9 cellular contexts compared by ENCODE assay signal in genomic region chr2:121285077-121285449, GRCh38. TPM values are rescaled to one million over a fixed set of nuclear protein-coding genes. Genes with fewer than 3 reads are reported as not detected.
DNase-seq lines count a peak whose midpoint lies in the region; ATAC-seq, FAIRE-seq and TF ChIP-seq lines count a peak whose summit lies in the region.
"Had no signal": no experiment of that assay in that cellular context is flagged by ENCODE, and none has a peak within 500 bp of the region (broad histone marks: within the 10 kb centered on the region; RNA-seq: fewer than 3 reads in every experiment).

A gene with protein sequence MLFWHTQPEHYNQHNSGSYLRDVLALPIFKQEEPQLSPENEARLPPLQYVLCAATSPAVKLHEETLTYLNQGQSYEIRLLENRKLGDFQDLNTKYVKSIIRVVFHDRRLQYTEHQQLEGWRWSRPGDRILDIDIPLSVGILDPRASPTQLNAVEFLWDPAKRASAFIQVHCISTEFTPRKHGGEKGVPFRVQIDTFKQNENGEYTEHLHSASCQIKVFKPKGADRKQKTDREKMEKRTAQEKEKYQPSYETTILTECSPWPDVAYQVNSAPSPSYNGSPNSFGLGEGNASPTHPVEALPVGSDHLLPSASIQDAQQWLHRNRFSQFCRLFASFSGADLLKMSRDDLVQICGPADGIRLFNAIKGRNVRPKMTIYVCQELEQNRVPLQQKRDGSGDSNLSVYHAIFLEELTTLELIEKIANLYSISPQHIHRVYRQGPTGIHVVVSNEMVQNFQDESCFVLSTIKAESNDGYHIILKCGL (minus strand): TSS chr2:121285202. CDS start chr2:121285109, 93 bp downstream.

- H3K18ac ChIP-seq in H9 (ENCODE audit: insufficient read length, low read depth, low read length) (no peak within 1 kb of the TSS), H1 (ENCODE audit: extremely low read depth, low read length) (peak within 1 kb of the TSS; percentile 60)

- peaks cover 13% of the 10 kb centered on the region; the same call in 1 of the 2 replicates for H3F3A ChIP-seq in PC-9 (ENCODE audit: insufficient read depth, low read depth)

- intact Hi-C loops in PC-9 (cut with micrococcal nuclease; ENCODE audit: unreplicated experiment) (loop anchor here (10.0 kb wide), 1 partner anchor 80 kb away; no protein-coding TSS in a partner anchor), posterior vena cava (cut with DNase I) (no loop called here)

- H3K9me3 Mint-ChIP-seq in H9 = peaks cover 0 to 3% of the 10 kb centered on the region in 2 experiments; a peak in 1 of 5 replicates
- no peaks in the 10 kb centered on the region for H3K9me3 Mint-ChIP-seq in natural killer cell treated with Interleukin-12 subunit alpha and Interleukin-12 subunit beta and Interleukin-15 and Interleukin-18, amount 100 ng/mL, for 72 hours

- no peak within 1 kb of the TSS for H3T11ph ChIP-seq in H9 (ENCODE audit: low read length)

- no peaks in the 10 kb centered on the region for H3K36me3 Mint-ChIP-seq in H9 (ENCODE audit: insufficient read depth in 1 of 3, low read depth in 3 of 3)
- no peaks in the 10 kb centered on the region for H3K36me3 Mint-ChIP-seq in natural killer cell treated with Interleukin-12 subunit alpha and Interleukin-12 subunit beta and Interleukin-15 and Interleukin-18, amount 100 ng/mL, for 72 hours

- no peak within 1 kb of the TSS for H4K91ac ChIP-seq in H9 (ENCODE audit: insufficient read length, low read depth, low read length)
- peak within 1 kb of the TSS; percentile 82 for H4K91ac ChIP-seq in H1 (replicated peaks; ENCODE audit: insufficient read length, low read length)

- ATAC-seq in natural killer cell treated with Interleukin-12 subunit alpha and Interleukin-12 subunit beta and Interleukin-15 and Interleukin-18, amount 100 ng/mL, for 72 hours = peak; percentile 72 to 78

- TF ChIP-seq CTCF in H9 (conservative IDR thresholded peaks at IDR 0.05) (no peak), PC-9 (conservative IDR thresholded peaks at IDR 0.05) (no peak), H1 (IDR thresholded peaks at IDR 0.05; ENCODE audit: control extremely low read depth in 1 of 3, insufficient read depth in 1 of 3, low read depth in 1 of 3, low read length in 3 of 3) (no peak)

- H3K9ac ChIP-seq in H9 (ENCODE audit: extremely low read depth, insufficient read length, low read length) = no peak within 1 kb of the TSS
- H3K9ac ChIP-seq in H1 (replicated peaks in 1 of 4; ENCODE audit: extremely low read depth in 1 of 4, low read depth in 3 of 4, low read length in 3 of 4) = peak within 1 kb of the TSS in 2 of 4 experiments; percentile 29 to 48; a peak in 3 of 7 replicates

- H3K79me1 ChIP-seq in H9 (ENCODE audit: insufficient read depth, low read depth, low read length, poor library complexity, severe bottlenecking) (no peaks in the 10 kb centered on the region), H1 (ENCODE audit: low read depth, low read length) (no peaks in the 10 kb centered on the region)

- H2BK20ac ChIP-seq in H9 (ENCODE audit: low read depth, low read length, poor library complexity, severe bottlenecking) = no peak within 1 kb of the TSS
- H2BK20ac ChIP-seq in H1 (ENCODE audit: low read length) = no peak within 1 kb of the TSS

- no peak within 1 kb of the TSS for H4K5ac ChIP-seq in H9 (ENCODE audit: insufficient read length, low read depth, low read length)
- H4K5ac ChIP-seq in H1 (ENCODE audit: insufficient read length, low read depth, low read length) = no peak within 1 kb of the TSS

- DNase-seq in D341Med (ENCODE audit: low spot score) (peak; percentile 69), H9 (peak; percentile 74), PC-9 (peak in 1 of 2 experiments; percentile 76), H1 (ENCODE audit: low read depth in 1 of 2, low spot score in 2 of 2) (peak in 1 of 2 experiments; percentile 27), NCI-H128 (lab: John Stamatoyannopoulos, UW; ENCODE audit: unreplicated experiment) (no peak), posterior vena cava (ENCODE audit: low spot score) (no peak), OCI-M2 (lab: John Stamatoyannopoulos, UW; ENCODE audit: unreplicated experiment) (no peak)
- no peak for DNase-seq in natural killer cell treated with Interleukin-12 subunit alpha and Interleukin-12 subunit beta and Interleukin-15 and Interleukin-18, amount 100 ng/mL, for 72 hours (ENCODE audit: low spot score)

- H2BK120ac ChIP-seq in H9 (ENCODE audit: low read depth, low read length, poor library complexity, severe bottlenecking) (no peak within 1 kb of the TSS), H1 (replicated peaks; ENCODE audit: low read depth, low read length) (no peak within 1 kb of the TSS)

- no peak within 1 kb of the TSS for H2AK5ac ChIP-seq in H9 (ENCODE audit: insufficient read length, low read length)
- 0 out of 2 replicates have a peak within 1 kb of the TSS, but pooled peaks have one; percentile 24 for H2AK5ac ChIP-seq in H1 (ENCODE audit: low read depth, low read length)

- H3K23ac ChIP-seq in H9 (ENCODE audit: insufficient read length, low read depth, low read length) (no peak within 1 kb of the TSS), H1 (ENCODE audit: insufficient read length) (no peak within 1 kb of the TSS)

- H3K27ac ChIP-seq in H9 (ENCODE audit: insufficient read length, low read depth, low read length) (no peak within 1 kb of the TSS), PC-9 (no peak within 1 kb of the TSS), H1 (ENCODE audit: low read depth, low read length) (no peak within 1 kb of the TSS)

- POLR2A ChIA-PET in PC-9 (lab: Charles Lee; ENCODE audit: unreplicated experiment) (no interaction called here), H1 (lab: Charles Lee; ENCODE audit: partially characterized antibody) (interaction anchor here (1.2 kb wide), 1 partner anchor 51 kb away, joined by 3 read pairs; no protein-coding TSS in a partner anchor)

- H3K27me3 Mint-ChIP-seq in H9 (ENCODE audit: low read depth) = peaks cover 54% of the 10 kb centered on the region
- peaks cover 16 to 30% of the 10 kb centered on the region in 2 donors for H3K27me3 Mint-ChIP-seq in natural killer cell treated with Interleukin-12 subunit alpha and Interleukin-12 subunit beta and Interleukin-15 and Interleukin-18, amount 100 ng/mL, for 72 hours

- H3K9me2 ChIP-seq in PC-9 (ENCODE audit: insufficient read depth) = no peaks in the 10 kb centered on the region

- H3K9me3 ChIP-seq in H9 (ENCODE audit: control insufficient read depth, low read depth, low read length) (no peaks in the 10 kb centered on the region), PC-9 (ENCODE audit: insufficient read depth, low read depth) (no peaks in the 10 kb centered on the region), H1 (ENCODE audit: insufficient read depth in 2 of 2, low read depth in 1 of 2, low read length in 1 of 2) (no peaks in the 10 kb centered on the region)

- no peak within 1 kb of the TSS for H3K14ac ChIP-seq in H9 (ENCODE audit: insufficient read depth, low read length)
- H3K14ac ChIP-seq in H1 (ENCODE audit: insufficient read length) = no peak within 1 kb of the TSS

- FAIRE-seq in H1 (lab: Jason Lieb, UNC) = no peak

- H4K8ac ChIP-seq in H9 (replicated peaks; ENCODE audit: insufficient read length, low read depth, low read length) = no peak within 1 kb of the TSS
- H4K8ac ChIP-seq in H1 (ENCODE audit: extremely low read depth, insufficient read depth, low read length) = peak within 1 kb of the TSS; percentile 88

- H3K4me3 Mint-ChIP-seq in H9 = peak within 1 kb of the TSS; percentile 67 to 86
- peak within 1 kb of the TSS; percentile 72 for H3K4me3 Mint-ChIP-seq in natural killer cell treated with Interleukin-12 subunit alpha and Interleukin-12 subunit beta and Interleukin-15 and Interleukin-18, amount 100 ng/mL, for 72 hours

- H3K56ac ChIP-seq in H9 (ENCODE audit: insufficient read length, low read depth, low read length) = no peak within 1 kb of the TSS
- H3K56ac ChIP-seq in H1 (replicated peaks; ENCODE audit: insufficient read length, low read depth, low read length) = no peak within 1 kb of the TSS

- peak in 1 of 2 experiments; percentile 60; a peak in 2 of 3 replicates for TF ChIP-seq POLR2A in H1 (IDR thresholded peaks at IDR 0.05; ENCODE audit: control extremely low read depth in 1 of 2, low read depth in 2 of 2, low read length in 2 of 2)

- H3K4ac ChIP-seq in H9 (ENCODE audit: low read depth, low read length) = no peak within 1 kb of the TSS
- H3K4ac ChIP-seq in H1 (replicated peaks; ENCODE audit: insufficient read length, low read depth, low read length) = no peak within 1 kb of the TSS

- peak within 1 kb of the TSS; percentile 83 for H3K4me3 ChIP-seq in PC-9
- peak within 1 kb of the TSS; percentile 48 to 82 (median 48) for H3K4me3 ChIP-seq in H1 (ENCODE audit: extremely low read depth in 1 of 4, insufficient read depth in 2 of 4, low read depth in 3 of 4, low read length in 4 of 4)

- peaks cover 10% of the 10 kb centered on the region; the same call in 1 of the 2 replicates for H3K27me3 ChIP-seq in H9 (ENCODE audit: insufficient read depth, low read length)
- H3K27me3 ChIP-seq in PC-9 (ENCODE audit: insufficient read depth, low read depth) = no peaks in the 10 kb centered on the region
- peaks cover 7 to 37% (median 30%) of the 10 kb centered on the region in 4 experiments for H3K27me3 ChIP-seq in H1 (replicated peaks in 1 of 4; ENCODE audit: control insufficient read depth in 3 of 4, extremely low read depth in 1 of 4, insufficient read depth in 3 of 4, low read length in 3 of 4)

- H3K36me3 ChIP-seq in PC-9 (ENCODE audit: low read depth) = no peaks in the 10 kb centered on the region
- H3K36me3 ChIP-seq in H1 (ENCODE audit: control insufficient read depth in 2 of 4, insufficient read depth in 4 of 4, low read length in 3 of 4) = no peaks in the 10 kb centered on the region

- CTCF ChIA-PET in PC-9 (lab: Charles Lee) = no interaction called here
- CTCF ChIA-PET in H1 (lab: Charles Lee; ENCODE audit: partially characterized antibody) = interaction anchor here (5.1 kb wide), 1 partner anchor 12 kb away, joined by 34 read pairs; no protein-coding TSS in a partner anchor

- no peaks in the 10 kb centered on the region for H3K4me1 ChIP-seq in H9 (ENCODE audit: insufficient read depth, low read length)
- H3K4me1 ChIP-seq in PC-9 (replicated peaks; ENCODE audit: insufficient read depth) = peaks cover 14% of the 10 kb centered on the region; the same call in 1 of the 2 replicates
- peaks cover 0 to 3% (median 0%) of the 10 kb centered on the region in 4 experiments; a peak in 1 of 7 replicates for H3K4me1 ChIP-seq in H1 (replicated peaks in 1 of 4; ENCODE audit: control insufficient read depth in 3 of 4, insufficient read depth in 4 of 4, low read length in 3 of 4)

- peaks cover 7 to 10% of the 10 kb centered on the region in 2 experiments for H3K4me1 Mint-ChIP-seq in H9
- H3K4me1 Mint-ChIP-seq in natural killer cell treated with Interleukin-12 subunit alpha and Interleukin-12 subunit beta and Interleukin-15 and Interleukin-18, amount 100 ng/mL, for 72 hours (ENCODE audit: low read depth in 2 of 2) = peaks cover 0 to 6% of the 10 kb centered on the region in 2 donors

- H3K79me2 ChIP-seq in H9 (ENCODE audit: insufficient read depth, low read length) (no peaks in the 10 kb centered on the region), PC-9 (ENCODE audit: low read depth) (no peaks in the 10 kb centered on the region), H1 (ENCODE audit: control insufficient read depth in 1 of 2, insufficient read depth in 2 of 2, low read length in 2 of 2) (no peaks in the 10 kb centered on the region)

- no peak within 1 kb of the TSS for H2BK5ac ChIP-seq in H9 (ENCODE audit: insufficient read length, low read length)
- H2BK5ac ChIP-seq in H1 (ENCODE audit: low read depth, low read length) = no peak within 1 kb of the TSS

- no TSS peak for BruUV-seq in PC-9 (replicated peaks; lab: Mats Ljungman, UMichigan)

- peaks cover 3% of the 10 kb centered on the region for H3K23me2 ChIP-seq in H9 (ENCODE audit: insufficient read length, low read depth, low read length, poor library complexity, severe bottlenecking)
- peaks cover 11% of the 10 kb centered on the region; the same call in 1 of the 2 replicates for H3K23me2 ChIP-seq in H1 (ENCODE audit: low read depth, low read length)

- H2BK12ac ChIP-seq in H9 (ENCODE audit: insufficient read length, low read depth, low read length) (no peak within 1 kb of the TSS), H1 (ENCODE audit: low read depth, low read length) (no peak within 1 kb of the TSS)

- no peak within 1 kb of the TSS for H3K27ac Mint-ChIP-seq in H9
- no peak within 1 kb of the TSS for H3K27ac Mint-ChIP-seq in natural killer cell treated with Interleukin-12 subunit alpha and Interleukin-12 subunit beta and Interleukin-15 and Interleukin-18, amount 100 ng/mL, for 72 hours

- H3K4me2 ChIP-seq in H9 (ENCODE audit: insufficient read depth, insufficient read length, low read length) (peak within 1 kb of the TSS; percentile 29), PC-9 (peak within 1 kb of the TSS; percentile 78), H1 (ENCODE audit: insufficient read depth in 1 of 2, low read depth in 2 of 2, low read length in 2 of 2) (peak within 1 kb of the TSS; percentile 61 to 87)

- H4K20me1 ChIP-seq in H9 (ENCODE audit: control insufficient read depth, insufficient read depth, insufficient read length) (no peaks in the 10 kb centered on the region), PC-9 (ENCODE audit: insufficient read depth) (no peaks in the 10 kb centered on the region), H1 (replicated peaks in 1 of 2; ENCODE audit: control insufficient read depth in 1 of 2, insufficient read depth in 2 of 2, low read length in 2 of 2) (peaks cover 0 to 2% of the 10 kb centered on the region in 2 experiments)

- H2BK15ac ChIP-seq in H9 (ENCODE audit: low read depth, low read length) = no peak within 1 kb of the TSS
- H2BK15ac ChIP-seq in H1 (ENCODE audit: low read length) = no peak within 1 kb of the TSS

- H2AFZ ChIP-seq in H9 (ENCODE audit: low read length) = no peak within 1 kb of the TSS
- peak within 1 kb of the TSS; percentile 88 for H2AFZ ChIP-seq in PC-9
- H2AFZ ChIP-seq in H1 (ENCODE audit: low read length) = peak within 1 kb of the TSS; percentile 26; the same call in 1 of the 2 replicates

- no peak for TF ChIP-seq EP300 in H1 (IDR thresholded peaks at IDR 0.05; ENCODE audit: borderline replicate concordance in 1 of 2, low read depth in 2 of 2, low read length in 2 of 2)

- no CpG with 5 or more reads among the region's 51 CpGs for WGBS in H9 (ENCODE audit: extremely low coverage, insufficient read length, low lambda C conversion rate)
- WGBS in H1 (ENCODE audit: extremely low coverage in 1 of 2, insufficient coverage in 1 of 2, insufficient read length in 1 of 2, insufficient replicate concordance in 2 of 2, low coverage in 1 of 2, low lambda C conversion rate in 2 of 2, missing lambda C conversion rate in 1 of 2), 2 experiments = 3% methylated on average over 30 of the region's 51 CpGs; no CpG with 5 or more reads in 1 of the 2 experiments

- TF ChIP-seq RAD21 in H1 (IDR thresholded peaks at IDR 0.05 in 1 of 2, conservative IDR thresholded peaks at IDR 0.05 in 1 of 2; ENCODE audit: low read depth in 2 of 2, low read length in 2 of 2) = no peak

RNA-seq across cellular contexts. Expression of the gene that starts here (rescaled TPM):
- 1.8 and 1.9 TPM in 2 replicates for total RNA-seq in H9 (2021)
- total RNA-seq in PC-9 (2021) = 4.6 and 7.0 TPM in 2 replicates
- total RNA-seq in H1 (2021; fragmentation: NEBNext Ultra II Directional; extraction: Animal tissue kit (Norgen Biotek cat#: 25700)) = 3.2 and 3.8 TPM in 2 replicates
- polyA plus RNA-seq in H1 (2011; rRNA removed) = 1.5 and 4.0 TPM in 2 replicates
- polyA plus RNA-seq in H1 (2011; cell fraction: cytosol; rRNA removed) = 2.2 TPM
- polyA plus RNA-seq in H1 (2011; cell fraction: nucleus; rRNA removed) = 3.4 TPM
- polyA plus RNA-seq in H1 (2012, experiment 1 of 2) = 0.93 to 1.4 TPM (median 1.0 TPM) in 4 replicates
- polyA plus RNA-seq in H1 (2012, experiment 2 of 2) = 0.24 TPM
- 1.6 TPM for polyA plus RNA-seq in H1 (2013, experiment 1 of 2)
- polyA plus RNA-seq in H1 (2013, experiment 2 of 2) = 1.5 TPM
- 2.9 and 7.2 TPM in 2 replicates for polyA minus RNA-seq in H1 (2011; rRNA and poly(A)+ RNA removed)
- polyA minus RNA-seq in H1 (2011; cell fraction: cytosol; rRNA and poly(A)+ RNA removed) = 1.7 TPM
- 1.00 TPM for polyA minus RNA-seq in H1 (2011; cell fraction: nucleus; rRNA and poly(A)+ RNA removed)
- total RNA-seq in natural killer cell treated with Interleukin-12 subunit alpha and Interleukin-12 subunit beta and Interleukin-15 and Interleukin-18, amount 100 ng/mL, for 72 hours = under 1 TPM; 0.19 to 0.33 TPM
- 1 to 10 TPM in 1 of 2 donors, under 1 TPM in 1; 0.29 to 2.3 TPM for total RNA-seq in posterior vena cava
- total RNA-seq: glomerular endothelial cell had no signal

Comparison
In these comparisons a context has a peak if more than half of its experiments do, and no peak if none do; other contexts are left out.
1. Peak in ATAC-seq in natural killer cell treated with Interleukin-12 subunit alpha and Interleukin-12 subunit beta and Interleukin-15 and Interleukin-18, amount 100 ng/mL, for 72 hours; RNA of the gene not detected or under 1 TPM.
2. DNase-seq: peak in D341Med (single experiment) and H9 (single experiment); none in natural killer cell treated with Interleukin-12 subunit alpha and Interleukin-12 subunit beta and Interleukin-15 and Interleukin-18, amount 100 ng/mL, for 72 hours (single experiment), NCI-H128 (single experiment), posterior vena cava (single experiment) and OCI-M2 (single experiment).
3. Peak in every context shown above with its lines, with median percentiles within 50 percentile points of each other: H3K4me2 ChIP-seq.